14 cellular contexts compared by ENCODE assay signal in genomic region chr10:72278668-72279393, GRCh38. TPM values are rescaled to one million over a fixed set of nuclear protein-coding genes. Genes with fewer than 3 reads are reported as not detected.
DNase-seq lines count a peak whose midpoint lies in the region; ATAC-seq and TF ChIP-seq lines count a peak whose summit lies in the region.
"Had no signal": no experiment of that assay in that cellular context is flagged by ENCODE, and none has a peak within 500 bp of the region (broad histone marks: within the 10 kb centered on the region; RNA-seq: fewer than 3 reads in every experiment).

No MANE protein-coding gene starts in this region.

- H3K27ac Mint-ChIP-seq in activated naive CD8-positive, alpha-beta T cell treated with anti-CD3 and anti-CD28 coated beads, Interleukin-2, amount 10 ng/mL, durations not matched to agents 7 days and 5 days = peak overlapping the region; percentile 39
- H3K27ac Mint-ChIP-seq in naive thymus-derived CD4-positive, alpha-beta T cell = peak overlapping the region in 8 of 9 donors; percentile 21 to 95 (median 90)

- no peak for ATAC-seq in activated naive CD8-positive, alpha-beta T cell treated with anti-CD3 and anti-CD28 coated beads, Interleukin-2, amount 10 ng/mL, durations not matched to agents 7 days and 5 days (ENCODE audit: low read depth)
- no peak for ATAC-seq in naive thymus-derived CD4-positive, alpha-beta T cell
- ATAC-seq in gastroesophageal sphincter = no peak
- no peak for ATAC-seq in HG03571 (IDR thresholded peaks at IDR 0.05; ENCODE audit: unreplicated experiment)
- ATAC-seq: activated CD8-positive, alpha-beta memory T cell treated with anti-CD3 and anti-CD28 coated beads, Interleukin-2, amount 10 ng/mL, durations not matched to agents 7 days and 5 days had no signal

- no peak overlapping the region for H3K4me3 Mint-ChIP-seq in activated naive CD8-positive, alpha-beta T cell treated with anti-CD3 and anti-CD28 coated beads, Interleukin-2, amount 10 ng/mL, durations not matched to agents 7 days and 5 days
- H3K4me3 Mint-ChIP-seq in naive thymus-derived CD4-positive, alpha-beta T cell = peak overlapping the region in 4 of 10 donors; percentile 5 to 56 (median 30)
- H3K4me3 Mint-ChIP-seq: activated CD8-positive, alpha-beta memory T cell treated with anti-CD3 and anti-CD28 coated beads, Interleukin-2, amount 10 ng/mL, durations not matched to agents 7 days and 5 days had no signal

- peaks cover 12% of the 10 kb centered on the region for H3K4me1 ChIP-seq in ACC112 (ENCODE audit: control insufficient read depth, insufficient read depth, low read length, unreplicated experiment)
- peaks cover 9 to 14% of the 10 kb centered on the region in 2 donors for H3K4me1 ChIP-seq in naive thymus-derived CD4-positive, alpha-beta T cell (ENCODE audit: control insufficient read depth in 2 of 2, insufficient read depth in 2 of 2, low read length in 2 of 2)
- H3K4me1 ChIP-seq in gastroesophageal sphincter = peaks cover 0 to 25% (median 0%) of the 10 kb centered on the region in 3 donors

- H3K4me1 Mint-ChIP-seq in activated naive CD8-positive, alpha-beta T cell treated with anti-CD3 and anti-CD28 coated beads, Interleukin-2, amount 10 ng/mL, durations not matched to agents 7 days and 5 days = peaks cover 43% of the 10 kb centered on the region
- H3K4me1 Mint-ChIP-seq in naive thymus-derived CD4-positive, alpha-beta T cell = peaks cover 28 to 59% (median 51%) of the 10 kb centered on the region in 7 donors

- no peak for TF ChIP-seq EP300 in gastroesophageal sphincter (IDR thresholded peaks at IDR 0.05)

- POLR2A ChIA-PET in activated naive CD8-positive, alpha-beta T cell treated with anti-CD3 and anti-CD28 coated beads, Interleukin-2, amount 10 ng/mL, durations not matched to agents 7 days and 5 days (lab: Charles Lee) = interaction anchor here (0.6 to 53.3 kb wide), 5 partner anchors 15 to 147 kb away, joined by 3 to 1812 read pairs (median 231); no protein-coding TSS in a partner anchor
- POLR2A ChIA-PET in naive thymus-derived CD4-positive, alpha-beta T cell (lab: Charles Lee) = interaction anchor here (0.5 to 10.1 kb wide), 10 partner anchors 15 to 1624 kb away, joined by 3 to 174 read pairs (median 4); no protein-coding TSS in a partner anchor

- no peak overlapping the region for H3K4me3 ChIP-seq in ACC112 (ENCODE audit: low read depth, low read length)
- H3K4me3 ChIP-seq in naive thymus-derived CD4-positive, alpha-beta T cell (ENCODE audit: low read length) = no peak overlapping the region
- no peak overlapping the region for H3K4me3 ChIP-seq in gastroesophageal sphincter

- no peak for TF ChIP-seq POLR2A in gastroesophageal sphincter (IDR thresholded peaks at IDR 0.05)

- H3K9me3 Mint-ChIP-seq in activated naive CD8-positive, alpha-beta T cell treated with anti-CD3 and anti-CD28 coated beads, Interleukin-2, amount 10 ng/mL, durations not matched to agents 7 days and 5 days = no peaks in the 10 kb centered on the region
- H3K9me3 Mint-ChIP-seq in naive thymus-derived CD4-positive, alpha-beta T cell = peaks cover 0 to 2% (median 0%) of the 10 kb centered on the region in 11 donors

- H3K27ac ChIP-seq in ACC112 (ENCODE audit: low read depth, low read length) = peak overlapping the region; percentile 90
- H3K27ac ChIP-seq in naive thymus-derived CD4-positive, alpha-beta T cell (ENCODE audit: low read depth, low read length) = no peak overlapping the region
- peak overlapping the region in 2 of 4 donors; percentile 97 to 100 for H3K27ac ChIP-seq in gastroesophageal sphincter

- 88 to 89% methylated on average over 1 to 3 of the region's 5 CpGs for WGBS in gastroesophageal sphincter (ENCODE audit: low coverage in 1 of 2), 2 donors

- H3K27me3 ChIP-seq in ACC112 (ENCODE audit: insufficient read depth, low read length) (no peaks in the 10 kb centered on the region), gastroesophageal sphincter (no peaks in the 10 kb centered on the region)
- no peaks in the 10 kb centered on the region for H3K27me3 ChIP-seq in naive thymus-derived CD4-positive, alpha-beta T cell (ENCODE audit: control insufficient read depth in 2 of 2, insufficient read depth in 2 of 2, low read length in 2 of 2)

- CTCF ChIA-PET in naive thymus-derived CD4-positive, alpha-beta T cell (lab: Charles Lee) = interaction anchor here (1.0 to 6.4 kb wide), 6 partner anchors 12 to 57 kb away, joined by 3 to 69 read pairs (median 4); no protein-coding TSS in a partner anchor

- H3K9me3 ChIP-seq in naive thymus-derived CD4-positive, alpha-beta T cell (ENCODE audit: control insufficient read depth in 2 of 3, low read length in 3 of 3) = no peaks in the 10 kb centered on the region
- no peaks in the 10 kb centered on the region for H3K9me3 ChIP-seq in gastroesophageal sphincter
- H3K9me3 ChIP-seq: Caco-2 had no signal

- no peaks in the 10 kb centered on the region for H3K27me3 Mint-ChIP-seq in activated naive CD8-positive, alpha-beta T cell treated with anti-CD3 and anti-CD28 coated beads, Interleukin-2, amount 10 ng/mL, durations not matched to agents 7 days and 5 days
- H3K27me3 Mint-ChIP-seq in naive thymus-derived CD4-positive, alpha-beta T cell = no peaks in the 10 kb centered on the region
- H3K27me3 Mint-ChIP-seq: activated CD8-positive, alpha-beta memory T cell treated with anti-CD3 and anti-CD28 coated beads, Interleukin-2, amount 10 ng/mL, durations not matched to agents 7 days and 5 days had no signal

- no peak overlapping the region for H2AFZ ChIP-seq in ACC112 (ENCODE audit: low read length, unreplicated experiment)

- peaks cover 25% of the 10 kb centered on the region for H3K79me2 ChIP-seq in ACC112 (ENCODE audit: control insufficient read depth, insufficient read depth, low read length, unreplicated experiment)

- DNase-seq in activated naive CD8-positive, alpha-beta T cell treated with anti-CD3 and anti-CD28 coated beads, Interleukin-2, amount 10 ng/mL, durations not matched to agents 7 days and 5 days = no peak
- no peak for DNase-seq in naive thymus-derived CD4-positive, alpha-beta T cell
- no peak for DNase-seq in NCI-H446 treated with DMSO at 0.1 percent for 48 hours (lab: John Stamatoyannopoulos, UW)
- DNase-seq in stimulated activated CD4-positive, alpha-beta T cell treated with anti-CD3 and anti-CD28 coated beads, Interleukin-1b, Interleukin-23, amount 100 ng/mL, for 48 hours = no peak
- DNase-seq: activated CD8-positive, alpha-beta memory T cell treated with anti-CD3 and anti-CD28 coated beads, Interleukin-2, amount 10 ng/mL, durations not matched to agents 7 days and 5 days; Caco-2; kidney; NCI-H1092; NCI-H82; stimulated activated CD4-positive, alpha-beta T cell treated with anti-CD3 and anti-CD28 coated beads, Interleukin-2, amount 100 ng/mL, for 48 hours had no signal

- peaks cover 28% of the 10 kb centered on the region for H3K36me3 Mint-ChIP-seq in activated naive CD8-positive, alpha-beta T cell treated with anti-CD3 and anti-CD28 coated beads, Interleukin-2, amount 10 ng/mL, durations not matched to agents 7 days and 5 days
- H3K36me3 Mint-ChIP-seq in naive thymus-derived CD4-positive, alpha-beta T cell = peaks cover 14 to 28% (median 22%) of the 10 kb centered on the region in 5 donors

- H3K36me3 ChIP-seq in ACC112 (ENCODE audit: insufficient read depth, low read length) (peaks cover 23% of the 10 kb centered on the region), gastroesophageal sphincter (peaks cover 0 to 23% of the 10 kb centered on the region in 2 donors)
- peaks cover 0 to 28% (median 11%) of the 10 kb centered on the region in 3 experiments for H3K36me3 ChIP-seq in naive thymus-derived CD4-positive, alpha-beta T cell (ENCODE audit: control insufficient read depth in 2 of 3, insufficient read depth in 3 of 3, low read length in 3 of 3)

- TF ChIP-seq CTCF in GM12872 (IDR thresholded peaks at IDR 0.05; ENCODE audit: insufficient read depth, low read depth, low read length) = peak; percentile 43; the same call in 2 of the 3 replicates
- no peak for TF ChIP-seq CTCF in gastroesophageal sphincter (IDR thresholded peaks at IDR 0.05)

- intact Hi-C loops in naive thymus-derived CD4-positive, alpha-beta T cell (cut with micrococcal nuclease) = no loop called here

RNA-seq across cellular contexts. Expression of gene DDIT4, which starts 5.1 kb away (rescaled TPM):
- total RNA-seq in activated naive CD8-positive, alpha-beta T cell treated with anti-CD3 and anti-CD28 coated beads, Interleukin-2, amount 10 ng/mL, durations not matched to agents 7 days and 5 days = 100 to 1,000 TPM; 150 to 159 TPM
- total RNA-seq in naive thymus-derived CD4-positive, alpha-beta T cell = 100 to 1,000 TPM in 3 of 5 experiments, 10 to 100 TPM in 2; 25.4 to 335 (median 135) TPM
- polyA plus RNA-seq in naive thymus-derived CD4-positive, alpha-beta T cell = 100 to 1,000 TPM in 1 of 2 donors, 10 to 100 TPM in 1; 80.4 to 219 TPM
- total RNA-seq in gastroesophageal sphincter = 100 to 1,000 TPM; 129 to 189 (median 133) TPM
